Comparison of ENCODE assay signal across 8 cellular contexts in genomic region chr20:63272105-63273078, GRCh38. TPM values are rescaled to one million over a fixed set of nuclear protein-coding genes. Genes with fewer than 3 reads are reported as not detected.
DNase-seq lines count a peak whose midpoint lies in the region; ATAC-seq and TF ChIP-seq lines count a peak whose summit lies in the region.

ARFGAP1 (plus strand) TSS chr20:63272813; CDS start chr20:63275581, 2,768 bp downstream.

- peaks cover 10 to 30% of the 10 kb centered on the region in 2 experiments for H3K4me1 ChIP-seq in HCT116 (ENCODE audit: control insufficient read depth in 1 of 2, insufficient read depth in 2 of 2, low read length in 2 of 2)
- peaks cover 39% of the 10 kb centered on the region for H3K4me1 ChIP-seq in suprapubic skin

- H3K4me3 Mint-ChIP-seq in activated naive CD4-positive, alpha-beta T cell treated with anti-CD3 and anti-CD28 coated beads, Interleukin-2, amount 10 ng/mL, durations not matched to agents 7 days and 5 days = peak within 1 kb of the TSS; percentile 79

- H3K27ac ChIP-seq in HCT116 (ENCODE audit: low read depth, low read length) (peak within 1 kb of the TSS; percentile 72), SK-N-MC (no peak within 1 kb of the TSS), suprapubic skin (peak within 1 kb of the TSS; percentile 51)

- peak within 1 kb of the TSS; percentile 98 to 99 for H3K4me3 ChIP-seq in HCT116 (replicated peaks in 1 of 2; ENCODE audit: low read depth in 1 of 2, low read length in 2 of 2)
- H3K4me3 ChIP-seq in SK-N-MC = peak within 1 kb of the TSS; percentile 92
- peak within 1 kb of the TSS; percentile 90 for H3K4me3 ChIP-seq in suprapubic skin

- H3K9ac ChIP-seq in HCT116 (ENCODE audit: low read length) (peak within 1 kb of the TSS; percentile 96), SK-N-MC (ENCODE audit: insufficient read length) (peak within 1 kb of the TSS; percentile 93)

- H2AFZ ChIP-seq in HCT116 (ENCODE audit: low read depth, low read length, poor library complexity, severe bottlenecking) = no peak within 1 kb of the TSS

- TF ChIP-seq CTCF in HCT116 (IDR thresholded peaks at IDR 0.05 in 2 of 3, conservative IDR thresholded peaks at IDR 0.05 in 1 of 3; ENCODE audit: borderline replicate concordance in 1 of 3, insufficient read depth in 1 of 3, low read depth in 2 of 3, low read length in 2 of 3) (no peak), suprapubic skin (IDR thresholded peaks at IDR 0.05) (no peak)

- H4K20me1 ChIP-seq in HCT116 (ENCODE audit: insufficient read depth) = no peaks in the 10 kb centered on the region

- TF ChIP-seq EP300 in suprapubic skin (IDR thresholded peaks at IDR 0.05) = no peak

- peaks cover 13 to 16% of the 10 kb centered on the region in 2 experiments for H3K36me3 ChIP-seq in HCT116 (ENCODE audit: control insufficient read depth in 1 of 2, insufficient read depth in 2 of 2, low read length in 2 of 2)
- H3K36me3 ChIP-seq in SK-N-MC (ENCODE audit: insufficient read depth, low read length) = no peaks in the 10 kb centered on the region; the same call in 1 of the 2 replicates
- H3K36me3 ChIP-seq in suprapubic skin = peaks cover 19% of the 10 kb centered on the region

- in situ Hi-C loops in G401 (cut with HindIII; ENCODE audit: low sequenced_read_pairs) = no loop called here

- H3K36me3 Mint-ChIP-seq in activated naive CD4-positive, alpha-beta T cell treated with anti-CD3 and anti-CD28 coated beads, Interleukin-2, amount 10 ng/mL, durations not matched to agents 7 days and 5 days = peaks cover 1% of the 10 kb centered on the region

- peak; percentile 38 for TF ChIP-seq POLR2A in HCT116 (IDR thresholded peaks at IDR 0.05; ENCODE audit: borderline replicate concordance, extremely low read depth, insufficient read depth, insufficient read length)
- TF ChIP-seq POLR2A in suprapubic skin (IDR thresholded peaks at IDR 0.05) = peak in 1 of 2 donors; percentile 41

- intact Hi-C loops in HCT116 (cut with micrococcal nuclease) = loop anchor here (5.0 kb wide), 1 partner anchor 40 kb away; no protein-coding TSS in a partner anchor

- H3K27ac Mint-ChIP-seq in activated naive CD4-positive, alpha-beta T cell treated with anti-CD3 and anti-CD28 coated beads, Interleukin-2, amount 10 ng/mL, durations not matched to agents 7 days and 5 days = peak within 1 kb of the TSS; percentile 85

- no peak for TF ChIP-seq RAD21 in HCT116 (IDR thresholded peaks at IDR 0.05; ENCODE audit: low read depth)

- peaks cover 48% of the 10 kb centered on the region for H3K79me2 ChIP-seq in HCT116 (ENCODE audit: insufficient read depth, low read length)

- peak; percentile 88 for DNase-seq in G401 (ENCODE audit: low spot score)
- DNase-seq in HCT116 (ENCODE audit: low read depth, low spot score) = peak; percentile 61
- peak; percentile 66 for DNase-seq in MV-4-11 (lab: John Stamatoyannopoulos, UW)
- DNase-seq in SK-N-MC (ENCODE audit: low read depth, low spot score) = no peak
- DNase-seq in activated naive CD4-positive, alpha-beta T cell treated with anti-CD3 and anti-CD28 coated beads, Interleukin-2, amount 10 ng/mL, durations not matched to agents 7 days and 5 days = peak; percentile 95
- peak; percentile 83 for DNase-seq in globus pallidus (ENCODE audit: low spot score)
- peak; percentile 78 for DNase-seq in occipital lobe (lab: John Stamatoyannopoulos, UW)
- DNase-seq in suprapubic skin (ENCODE audit: low spot score in 2 of 2) = peak; percentile 93 to 94

- no peaks in the 10 kb centered on the region for H3K9me2 ChIP-seq in HCT116 (ENCODE audit: insufficient read depth)

- peaks cover 26% of the 10 kb centered on the region for H3K4me1 Mint-ChIP-seq in activated naive CD4-positive, alpha-beta T cell treated with anti-CD3 and anti-CD28 coated beads, Interleukin-2, amount 10 ng/mL, durations not matched to agents 7 days and 5 days

- peak within 1 kb of the TSS; percentile 99 for H3K4me2 ChIP-seq in HCT116 (ENCODE audit: low read length)

- BruUV-seq in HCT116 (replicated peaks; lab: Mats Ljungman, UMichigan) = no TSS peak

- peaks cover 25% of the 10 kb centered on the region for H3K27me3 Mint-ChIP-seq in activated naive CD4-positive, alpha-beta T cell treated with anti-CD3 and anti-CD28 coated beads, Interleukin-2, amount 10 ng/mL, durations not matched to agents 7 days and 5 days

- WGBS in suprapubic skin = 8% methylated on average over 7 of the region's 98 CpGs

- H3K9me3 ChIP-seq in HCT116 (ENCODE audit: control insufficient read depth in 1 of 2, insufficient read depth in 1 of 2, low read depth in 1 of 2, low read length in 2 of 2) (no peaks in the 10 kb centered on the region), SK-N-MC (ENCODE audit: low read depth, low read length) (no peaks in the 10 kb centered on the region), suprapubic skin (no peaks in the 10 kb centered on the region)

- ATAC-seq in HCT116 = peak; percentile 93

- POLR2A ChIA-PET in HCT116 (lab: Charles Lee) = interaction anchor here (1.0 to 1.1 kb wide), 3 partner anchors 9 to 49 kb away, joined by 3 to 6 read pairs (median 3); no protein-coding TSS in a partner anchor

- RAD21 ChIA-PET in HCT116 (lab: Charles Lee; ENCODE audit: low non-redundant PET in 1 of 2, low total read pairs in 2 of 2, uncharacterized antibody in 2 of 2, unreplicated experiment in 2 of 2) = no interaction called here

- H3K27me3 ChIP-seq in HCT116 (ENCODE audit: insufficient read depth, low read length) (no peaks in the 10 kb centered on the region), suprapubic skin (no peaks in the 10 kb centered on the region)

- H3K9me3 Mint-ChIP-seq in activated naive CD4-positive, alpha-beta T cell treated with anti-CD3 and anti-CD28 coated beads, Interleukin-2, amount 10 ng/mL, durations not matched to agents 7 days and 5 days = no peaks in the 10 kb centered on the region

- CTCF ChIA-PET in HCT116 (lab: Charles Lee) = interaction anchor here (0.6 to 3.8 kb wide), 3 partner anchors 38 to 104 kb away, joined by 5 to 16 read pairs (median 5); no protein-coding TSS in a partner anchor
- CTCF ChIA-PET in activated naive CD4-positive, alpha-beta T cell treated with anti-CD3 and anti-CD28 coated beads, Interleukin-2, amount 10 ng/mL, durations not matched to agents 7 days and 5 days (lab: Charles Lee) = no interaction called here

TF ChIP-seq in HCT116, 20 proteins besides CTCF, POLR2A, EP300 and RAD21:
- no peak for TF ChIP-seq EZH2phosphoT487 (IDR thresholded peaks at IDR 0.05; ENCODE audit: borderline replicate concordance)
- TF ChIP-seq EZH2 (IDR thresholded peaks at IDR 0.05) = no peak
- TF ChIP-seq ZFX (IDR thresholded peaks at IDR 0.05) = peak; percentile 73; the same call in 1 of the 2 replicates
- no peak for TF ChIP-seq MAX (IDR thresholded peaks at IDR 0.05)
- TF ChIP-seq JUND (IDR thresholded peaks at IDR 0.05) = no peak
- TF ChIP-seq YY1 (IDR thresholded peaks at IDR 0.05; ENCODE audit: extremely low read depth, insufficient replicate concordance, low read depth, low read length) = peak; percentile 44
- no peak; the same call in 1 of the 2 replicates for TF ChIP-seq ELF1 (IDR thresholded peaks at IDR 0.05; ENCODE audit: borderline replicate concordance, low read depth)
- TF ChIP-seq POLR2AphosphoS5 (IDR thresholded peaks at IDR 0.05; ENCODE audit: low read depth, low read length) = peak; percentile 91
- TF ChIP-seq CBX3 (IDR thresholded peaks at IDR 0.05; ENCODE audit: low read depth) = no peak
- no peak for TF ChIP-seq FOSL1 (IDR thresholded peaks at IDR 0.05; ENCODE audit: low read depth)
- no peak for TF ChIP-seq SRF (IDR thresholded peaks at IDR 0.05; ENCODE audit: low read depth)
- TF ChIP-seq ZBTB33 (IDR thresholded peaks at IDR 0.05; ENCODE audit: extremely low read depth, insufficient replicate concordance, low read length) = peak; percentile 58
- TF ChIP-seq CEBPB (IDR thresholded peaks at IDR 0.05; ENCODE audit: low read depth) = no peak
TF ChIP-seq in HCT116: peak in this region for 4.

RNA-seq across cellular contexts. Expression of gene ARFGAP1, which starts in this region (rescaled TPM):
- total RNA-seq in G401 (2014; rRNA removed; shearing (Covaris generic)) = 69.8 and 86.8 TPM in 2 replicates
- total RNA-seq in HCT116 (2021; ENCODE audit: unreplicated experiment) (94.4 TPM), occipital lobe (28.1 TPM), suprapubic skin (10 to 100 TPM; 38.6 to 84.9 (median 43.4) TPM)
- polyA plus RNA-seq in HCT116 (2012) = 62.4 and 87.4 TPM in 2 replicates
